19 cellular contexts compared by ENCODE assay signal in the genomic region with DNA sequence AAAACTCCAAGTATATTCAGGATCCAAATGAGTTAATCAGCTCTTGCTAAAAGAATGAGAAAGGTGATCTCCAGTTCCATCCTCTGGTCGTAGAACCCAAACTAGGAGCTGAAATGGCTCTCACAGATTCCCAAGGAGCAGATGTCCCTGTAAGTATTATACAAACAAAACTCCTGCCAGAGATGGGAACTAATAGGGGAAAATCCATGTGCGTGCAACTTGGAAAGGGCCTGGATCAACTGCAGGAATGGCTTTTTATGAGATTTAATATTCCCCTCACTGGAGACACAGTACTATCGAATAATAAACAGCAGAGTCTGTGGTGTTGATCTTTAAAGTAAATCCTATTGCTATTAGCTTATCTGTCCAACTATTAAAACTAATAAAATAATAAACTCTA.
A peak's percentile ranks its signal among the peaks of the same experiment; 100 is the strongest.
DNase-seq lines count a peak whose midpoint lies in the region; ATAC-seq, FAIRE-seq and TF ChIP-seq lines count a peak whose summit lies in the region.
"Had no signal": no experiment of that assay in that cellular context is flagged by ENCODE, and none has a peak within 500 bp of the region (broad histone marks: within the 10 kb centered on the region; RNA-seq: fewer than 3 reads in every experiment).

No MANE protein-coding gene starts in this region.

- H3K36me3 ChIP-seq in IMR-90 (ENCODE audit: control insufficient read depth, insufficient read depth, low read length) (no peaks in the 10 kb centered on the region), small intestine (ENCODE audit: control insufficient read depth in 2 of 2, insufficient read depth in 2 of 2, low read length in 2 of 2) (no peaks in the 10 kb centered on the region)
- H3K36me3 ChIP-seq: BLaER1 had no signal

- H3K18ac ChIP-seq in IMR-90 (ENCODE audit: low read depth, low read length), result no peak overlapping the region

- no peak overlapping the region for H3K9ac ChIP-seq in IMR-90 (ENCODE audit: low read depth, low read length)
- H3K9ac ChIP-seq: BLaER1 had no signal

- no peak overlapping the region for H2BK15ac ChIP-seq in IMR-90 (ENCODE audit: low read depth, low read length)

- H3K23ac ChIP-seq in IMR-90 (ENCODE audit: low read depth, low read length), result no peak overlapping the region

- TF ChIP-seq RAD21 in IMR-90 (IDR thresholded peaks at IDR 0.05; ENCODE audit: low read length), result no peak

- no peaks in the 10 kb centered on the region for H3K27me3 ChIP-seq in IMR-90 (ENCODE audit: control insufficient read depth, insufficient read depth, low read length)
- no peaks in the 10 kb centered on the region for H3K27me3 ChIP-seq in small intestine (ENCODE audit: control insufficient read depth in 2 of 2, insufficient read depth in 2 of 2, low read length in 2 of 2)
- H3K27me3 ChIP-seq: BLaER1 had no signal

- H4K20me1 ChIP-seq in IMR-90 (ENCODE audit: insufficient read depth, low read length), result no peaks in the 10 kb centered on the region
- H4K20me1 ChIP-seq: BLaER1 had no signal

- H3K4ac ChIP-seq in IMR-90 (ENCODE audit: low read depth, low read length), result no peak overlapping the region

- in situ Hi-C loops in IMR-90 (cut with MboI; ENCODE audit: low sequenced_read_pairs), result no loop called here

- no peak overlapping the region for H2AK9ac ChIP-seq in IMR-90 (replicated peaks; ENCODE audit: low read depth, low read length, poor library complexity)

- CTCF ChIA-PET in IMR-90 (lab: Yijun Ruan, JAX), result interaction anchor here (0.7 to 1.0 kb wide), 2 partner anchors 35 to 156 kb away, joined by 3 read pairs; no protein-coding TSS in a partner anchor

- no peaks in the 10 kb centered on the region for H3K9me1 ChIP-seq in IMR-90 (ENCODE audit: insufficient read depth, low read length)

- peak; percentile 41 for DNase-seq in IMR-90
- DNase-seq in NCI-H82 (lab: John Stamatoyannopoulos, UW), result peak; percentile 59
- peak; percentile 25 for DNase-seq in small intestine
- no peak for DNase-seq in NCI-H1417 (lab: John Stamatoyannopoulos, UW)
- DNase-seq: Caco-2; CD4-positive, alpha-beta T cell; DMS153; NCI-H1694 treated with DMSO at 0.1 percent for 48 hours; NCI-H69; NK-92 treated with Interleukin-12 subunit alpha and Interleukin-12 subunit beta, amount 100 ng/mL, for 24 hours had no signal

- no peak overlapping the region for H4K8ac ChIP-seq in IMR-90 (ENCODE audit: low read depth in 2 of 2, low read length in 2 of 2)

- no peak for TF ChIP-seq POLR2A in IMR-90 (IDR thresholded peaks at IDR 0.05; ENCODE audit: low read depth, low read length)

- WGBS in IMR-90 (ENCODE audit: extremely low coverage in 2 of 2, insufficient read length in 1 of 2), 2 experiments, result no CpG with 5 or more reads among the region's 3 CpGs
- 14 to 32% (median 20%) methylated on average over 3 of the region's 3 CpGs for WGBS in small intestine, 3 donors

- intact Hi-C loops in IMR-90 (cut with micrococcal nuclease), result no loop called here

- no peak overlapping the region for H2BK120ac ChIP-seq in IMR-90 (ENCODE audit: low read depth, low read length)

- no peaks in the 10 kb centered on the region for H3K79me1 ChIP-seq in IMR-90 (ENCODE audit: low read depth in 1 of 2, low read length in 2 of 2)

- H3K27ac ChIP-seq in IMR-90 (ENCODE audit: insufficient read depth, low read length), result no peak overlapping the region
- H3K27ac ChIP-seq in small intestine (ENCODE audit: low read depth in 1 of 2, low read length in 1 of 2), result no peak overlapping the region
- H3K27ac ChIP-seq: BLaER1 had no signal

- no peak overlapping the region for H2AFZ ChIP-seq in IMR-90 (replicated peaks; ENCODE audit: low read length, poor library complexity)
- H2AFZ ChIP-seq: GM23338 had no signal

- H2BK20ac ChIP-seq in IMR-90 (ENCODE audit: low read depth, low read length), result no peak overlapping the region; the same call in 1 of the 2 replicates

- H3K4me1 ChIP-seq in IMR-90 (ENCODE audit: control insufficient read depth, insufficient read depth, low read length) (peaks cover 2% of the 10 kb centered on the region; the same call in 1 of the 2 replicates), small intestine (ENCODE audit: control insufficient read depth in 2 of 2, insufficient read depth in 1 of 2, low read depth in 1 of 2, low read length in 1 of 2) (no peaks in the 10 kb centered on the region)
- H3K4me1 ChIP-seq: Caco-2 had no signal

- POLR2A ChIA-PET in IMR-90 (lab: Charles Lee; ENCODE audit: unreplicated experiment), result no interaction called here

- BruUV-seq in IMR-90 (replicated peaks; lab: Mats Ljungman, UMichigan), result no TSS peak

- dilution Hi-C loops in IMR-90 (cut with HindIII; ENCODE audit: low sequenced_read_pairs, unreplicated experiment), result no loop called here

- no peak overlapping the region for H2BK5ac ChIP-seq in IMR-90 (ENCODE audit: low read depth, low read length, poor library complexity, severe bottlenecking)

- H3K4me3 ChIP-seq in IMR-90 (ENCODE audit: insufficient read depth, low read depth, low read length) (no peak overlapping the region), small intestine (ENCODE audit: low read depth in 1 of 2, low read length in 2 of 2) (no peak overlapping the region)
- H3K4me3 ChIP-seq: BLaER1, GM23338 had no signal

- FAIRE-seq in endometrium (lab: Jason Lieb, UNC) (peak; percentile 63), small intestine (lab: Jason Lieb, UNC) (no peak)
- FAIRE-seq: G401.6, GM12892 had no signal

- H2AK5ac ChIP-seq in IMR-90 (ENCODE audit: low read depth, low read length), result no peak overlapping the region

- H3K14ac ChIP-seq in IMR-90 (replicated peaks; ENCODE audit: low read depth, low read length), result no peak overlapping the region

- TF ChIP-seq CTCF in IMR-90 (conservative IDR thresholded peaks at IDR 0.05; ENCODE audit: low read depth, low read length), result no peak

- H3K56ac ChIP-seq in IMR-90 (ENCODE audit: extremely low read depth, insufficient read depth, low read length), result no peak overlapping the region

- H3K9me3 ChIP-seq in IMR-90 (ENCODE audit: control insufficient read depth, insufficient read depth, low read length) (peaks cover 9% of the 10 kb centered on the region), small intestine (ENCODE audit: control insufficient read depth, low read depth) (no peaks in the 10 kb centered on the region)
- H3K9me3 ChIP-seq: Caco-2 had no signal

- no peak overlapping the region for H4K91ac ChIP-seq in IMR-90 (ENCODE audit: insufficient read depth, low read depth, low read length)

- ATAC-seq in IMR-90 (ENCODE audit: low read depth), result peak; percentile 44
- ATAC-seq in HG03565 (IDR thresholded peaks at IDR 0.05; ENCODE audit: unreplicated experiment), result no peak
- ATAC-seq in HG03342 (IDR thresholded peaks at IDR 0.05; ENCODE audit: unreplicated experiment), result no peak
- ATAC-seq: GM23338, HCT116, Panc1 had no signal

- no peak overlapping the region for H4K5ac ChIP-seq in IMR-90 (ENCODE audit: low read depth, low read length)

- H3K4me2 ChIP-seq in IMR-90 (ENCODE audit: low read depth, low read length), result no peak overlapping the region
- H3K4me2 ChIP-seq: BLaER1, GM23338 had no signal

TF ChIP-seq in IMR-90, 13 proteins besides CTCF, POLR2A, EP300 and RAD21:
- TF ChIP-seq MXI1 (IDR thresholded peaks at IDR 0.05; ENCODE audit: borderline replicate concordance, low read depth, low read length) (no peak), CEBPB (IDR thresholded peaks at IDR 0.05; ENCODE audit: low read depth, low read length) (no peak), MAFK (IDR thresholded peaks at IDR 0.05; ENCODE audit: low read depth, low read length) (no peak), FOS (IDR thresholded peaks at IDR 0.05; ENCODE audit: low read depth, low read length) (no peak), MAZ (IDR thresholded peaks at IDR 0.05; ENCODE audit: borderline replicate concordance, low read depth, low read length) (no peak), SMC3 (IDR thresholded peaks at IDR 0.05; ENCODE audit: low read depth, low read length) (no peak), CHD1 (IDR thresholded peaks at IDR 0.05; ENCODE audit: low read depth, low read length) (no peak), RFX5 (IDR thresholded peaks at IDR 0.05; ENCODE audit: low read depth, low read length) (no peak), NFE2L2 (IDR thresholded peaks at IDR 0.05; ENCODE audit: low read depth, low read length) (no peak)
- TF ChIP-seq, protein P1, sequence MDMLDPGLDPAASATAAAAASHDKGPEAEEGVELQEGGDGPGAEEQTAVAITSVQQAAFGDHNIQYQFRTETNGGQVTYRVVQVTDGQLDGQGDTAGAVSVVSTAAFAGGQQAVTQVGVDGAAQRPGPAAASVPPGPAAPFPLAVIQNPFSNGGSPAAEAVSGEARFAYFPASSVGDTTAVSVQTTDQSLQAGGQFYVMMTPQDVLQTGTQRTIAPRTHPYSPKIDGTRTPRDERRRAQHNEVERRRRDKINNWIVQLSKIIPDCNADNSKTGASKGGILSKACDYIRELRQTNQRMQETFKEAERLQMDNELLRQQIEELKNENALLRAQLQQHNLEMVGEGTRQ (IDR thresholded peaks at IDR 0.05; ENCODE audit: low read depth, low read length), result no peak
- TF ChIP-seq, protein P2, sequence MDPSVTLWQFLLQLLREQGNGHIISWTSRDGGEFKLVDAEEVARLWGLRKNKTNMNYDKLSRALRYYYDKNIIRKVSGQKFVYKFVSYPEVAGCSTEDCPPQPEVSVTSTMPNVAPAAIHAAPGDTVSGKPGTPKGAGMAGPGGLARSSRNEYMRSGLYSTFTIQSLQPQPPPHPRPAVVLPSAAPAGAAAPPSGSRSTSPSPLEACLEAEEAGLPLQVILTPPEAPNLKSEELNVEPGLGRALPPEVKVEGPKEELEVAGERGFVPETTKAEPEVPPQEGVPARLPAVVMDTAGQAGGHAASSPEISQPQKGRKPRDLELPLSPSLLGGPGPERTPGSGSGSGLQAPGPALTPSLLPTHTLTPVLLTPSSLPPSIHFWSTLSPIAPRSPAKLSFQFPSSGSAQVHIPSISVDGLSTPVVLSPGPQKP (IDR thresholded peaks at IDR 0.05; ENCODE audit: borderline replicate concordance, low read depth, low read length), result no peak
TF ChIP-seq in IMR-90: peak in this region for 0.

Comparison
In these comparisons a context has a peak if more than half of its experiments do, and no peak if none do; other contexts are left out.
1. DNase-seq: peak in IMR-90 (single experiment), NCI-H82 (single experiment) and small intestine (single experiment); none in NCI-H1417 (0 of 3).